In genomic region chr2:234950730-234951385, GRCh38 we compare ENCODE assay signal across 8 cellular contexts. TPM values are rescaled to one million over a fixed set of nuclear protein-coding genes. Genes with fewer than 3 reads are reported as not detected.
DNase-seq lines count a peak whose midpoint lies in the region; FAIRE-seq and TF ChIP-seq lines count a peak whose summit lies in the region.

No MANE protein-coding gene starts in this region.

- H3K27ac ChIP-seq in right atrium auricular region (peak overlapping the region; percentile 82 to 84), rectal smooth muscle tissue (ENCODE audit: low read depth, low read length) (peak overlapping the region; percentile 64)

- H3K4me3 ChIP-seq in right atrium auricular region (peak overlapping the region; percentile 87 to 89), rectal smooth muscle tissue (ENCODE audit: low read length) (peak overlapping the region; percentile 69)

- TF ChIP-seq CTCF in right atrium auricular region (IDR thresholded peaks at IDR 0.05) (no peak), D721Med (IDR thresholded peaks at IDR 0.05; ENCODE audit: insufficient read depth, missing control alignments) (no peak)

- peaks cover 6% of the 10 kb centered on the region for H3K4me1 Mint-ChIP-seq in activated naive CD8-positive, alpha-beta T cell (ENCODE audit: low read depth)

- no peaks in the 10 kb centered on the region for H3K9me3 ChIP-seq in right atrium auricular region

- no peaks in the 10 kb centered on the region for H3K9me3 Mint-ChIP-seq in activated naive CD8-positive, alpha-beta T cell (ENCODE audit: low read depth)

- H3K27me3 ChIP-seq in right atrium auricular region (no peaks in the 10 kb centered on the region), rectal smooth muscle tissue (ENCODE audit: control insufficient read depth, insufficient read depth, low read length) (no peaks in the 10 kb centered on the region)

- H3K36me3 ChIP-seq in right atrium auricular region, result no peaks in the 10 kb centered on the region
- no peaks in the 10 kb centered on the region for H3K36me3 ChIP-seq in rectal smooth muscle tissue (ENCODE audit: control insufficient read depth, insufficient read depth, low read length)

- DNase-seq in ELR (ENCODE audit: low read depth) (peak; percentile 64), right atrium auricular region (ENCODE audit: low spot score) (no peak), GF-D8 (lab: John Stamatoyannopoulos, UW) (no peak), midbrain (lab: John Stamatoyannopoulos, UW) (no peak), D721Med (ENCODE audit: insufficient read length, low spot score) (no peak), GM19240 (ENCODE audit: insufficient read length, low spot score) (no peak)

- H3K27ac Mint-ChIP-seq in activated naive CD8-positive, alpha-beta T cell, result no peak overlapping the region

- H3K27me3 Mint-ChIP-seq in activated naive CD8-positive, alpha-beta T cell, result peaks cover 37% of the 10 kb centered on the region

- H3K4me1 ChIP-seq in right atrium auricular region (peaks cover 0 to 29% of the 10 kb centered on the region in 2 donors), rectal smooth muscle tissue (ENCODE audit: control insufficient read depth, insufficient read depth, low read length) (peaks cover 4% of the 10 kb centered on the region)

- H3K36me3 Mint-ChIP-seq in activated naive CD8-positive, alpha-beta T cell, result no peaks in the 10 kb centered on the region

- no peak for FAIRE-seq in D721Med (lab: Jason Lieb, UNC)

- no peak overlapping the region for H3K9ac ChIP-seq in rectal smooth muscle tissue (ENCODE audit: low read length)

- peak overlapping the region; percentile 82 for H3K4me3 Mint-ChIP-seq in activated naive CD8-positive, alpha-beta T cell

RNA-seq across cellular contexts. Expression of gene SH3BP4, which starts 1.0 kb away (rescaled TPM):
- 10 to 100 TPM; 27.2 to 34.5 TPM for total RNA-seq in right atrium auricular region
